8 cellular contexts compared by ENCODE assay signal in the genomic region with DNA sequence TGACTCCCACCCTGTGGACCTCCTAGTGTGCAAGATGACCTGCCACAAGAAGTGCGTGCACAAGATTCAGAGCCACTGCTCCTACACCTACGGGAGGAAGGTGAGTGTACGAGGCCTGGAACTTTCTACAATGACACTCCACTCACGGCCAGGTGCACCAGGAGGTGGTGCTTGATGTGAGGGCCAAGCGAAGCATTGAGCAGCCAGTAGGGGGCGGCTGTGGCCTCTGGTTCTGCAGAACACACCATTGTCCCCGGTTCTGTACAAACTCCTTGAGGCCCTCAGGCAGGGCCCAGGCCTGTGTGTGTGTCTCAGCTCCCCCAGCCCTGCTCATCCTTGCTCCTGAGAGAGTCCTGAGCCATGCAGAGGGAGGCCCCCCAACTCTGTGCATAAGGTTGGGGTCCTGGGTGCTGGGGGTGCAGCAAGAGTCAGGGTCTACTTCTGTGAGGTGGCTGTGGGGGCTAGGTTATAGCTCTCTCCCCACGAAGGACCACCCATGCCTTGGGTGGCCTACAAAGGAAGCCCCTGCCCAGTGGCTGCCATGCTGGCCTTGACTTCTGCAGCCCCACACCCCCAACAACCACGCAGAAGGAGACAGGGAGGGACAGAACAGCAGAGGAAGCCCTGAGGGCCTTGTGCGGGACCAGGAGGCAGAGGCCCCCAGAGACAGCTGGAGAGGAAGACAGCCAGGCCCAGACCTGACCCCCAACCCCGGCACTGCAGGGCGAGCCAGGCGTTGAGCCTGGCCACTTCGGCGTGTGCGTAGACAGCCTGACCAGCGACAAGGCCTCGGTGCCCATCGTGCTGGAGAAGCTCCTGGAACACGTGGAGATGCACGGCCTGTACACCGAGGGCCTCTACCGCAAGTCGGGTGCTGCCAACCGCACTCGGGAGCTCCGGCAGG. TPM values are rescaled to one million over a fixed set of nuclear protein-coding genes. Genes with fewer than 3 reads are reported as not detected.
DNase-seq lines count a peak whose midpoint lies in the region; ATAC-seq and TF ChIP-seq lines count a peak whose summit lies in the region.

No MANE protein-coding gene starts in this region.

- H3K4me1 ChIP-seq in SK-N-SH (ENCODE audit: control insufficient read depth in 1 of 2, insufficient read depth in 2 of 2, low read depth in 1 of 2, low read length in 1 of 2) (no peaks in the 10 kb centered on the region), adrenal gland (replicated peaks in 1 of 2) (no peaks in the 10 kb centered on the region), spleen (peaks cover 0 to 5% (median 2%) of the 10 kb centered on the region in 6 donors)

- no peak for TF ChIP-seq POLR2A in adrenal gland (IDR thresholded peaks at IDR 0.05)
- TF ChIP-seq POLR2A in spleen (IDR thresholded peaks at IDR 0.05), result no peak

- no peak overlapping the region for H3K27ac ChIP-seq in SK-N-SH (ENCODE audit: low read depth in 2 of 2, low read length in 1 of 2)
- H3K27ac ChIP-seq in adrenal gland, result no peak overlapping the region
- H3K27ac ChIP-seq in spleen, result no peak overlapping the region

- H3K9ac ChIP-seq in SK-N-SH, result no peak overlapping the region

- ATAC-seq in GM19455 (IDR thresholded peaks at IDR 0.05; ENCODE audit: unreplicated experiment), result no peak

- TF ChIP-seq EP300 in SK-N-SH (IDR thresholded peaks at IDR 0.05; ENCODE audit: borderline replicate concordance in 1 of 2, low read depth in 1 of 2, low read length in 1 of 2), result no peak

- no peaks in the 10 kb centered on the region for H3K9me2 ChIP-seq in SK-N-SH

- intact Hi-C loops in adrenal gland (cut with DNase I), result loop anchor here (2.0 to 10.0 kb wide), 2 partner anchors 77 to 79 kb away; partner anchors contain the start of gene ANKLE1 (in 1 of the 2)
- intact Hi-C loops in spleen (cut with DNase I; ENCODE audit: low total_unique reads), result no loop called here

- CTCF ChIA-PET in SK-N-SH (lab: Yijun Ruan, JAX), result interaction anchor here (0.7 to 4.1 kb wide), 13 partner anchors 9 to 137 kb away, joined by 3 to 22 read pairs (median 3); partner anchors contain the start of genes ANKLE1, BABAM1, HAUS8 and MYO9B

- TF ChIP-seq RAD21 in SK-N-SH (IDR thresholded peaks at IDR 0.05; ENCODE audit: low read length), result peak; percentile 68

- H3K9me3 ChIP-seq in SK-N-SH, result no peaks in the 10 kb centered on the region
- H3K9me3 ChIP-seq in adrenal gland (replicated peaks in 1 of 3), result no peaks in the 10 kb centered on the region
- H3K9me3 ChIP-seq in spleen, result no peaks in the 10 kb centered on the region

- H3K4me2 ChIP-seq in SK-N-SH, result no peak overlapping the region

- no peaks in the 10 kb centered on the region for H3K79me2 ChIP-seq in SK-N-SH (ENCODE audit: insufficient read depth)

- H3F3A ChIP-seq in SK-N-SH (replicated peaks; ENCODE audit: insufficient read depth), result peaks cover 6% of the 10 kb centered on the region

- no peaks in the 10 kb centered on the region for H4K20me1 ChIP-seq in SK-N-SH (ENCODE audit: insufficient read depth)

- H3K36me3 ChIP-seq in H7 (replicated peaks; ENCODE audit: control insufficient read depth, insufficient read depth, low read length), result peaks cover 18% of the 10 kb centered on the region
- H3K36me3 ChIP-seq in SK-N-SH (replicated peaks in 1 of 2; ENCODE audit: control insufficient read depth in 1 of 2, insufficient read depth in 2 of 2, low read length in 1 of 2), result peaks cover 13 to 44% of the 10 kb centered on the region in 2 experiments
- H3K36me3 ChIP-seq in adrenal gland (replicated peaks in 1 of 2), result peaks cover 0 to 74% of the 10 kb centered on the region in 2 donors
- H3K36me3 ChIP-seq in spleen, result peaks cover 2 to 100% (median 92%) of the 10 kb centered on the region in 6 donors

- 70% methylated on average over 2 of the region's 27 CpGs for WGBS in SK-N-SH (ENCODE audit: low lambda C conversion rate)
- 37 to 84% (median 76%) methylated on average over 7 to 27 of the region's 27 CpGs for WGBS in adrenal gland, 4 donors
- 63 to 92% (median 87%) methylated on average over 8 to 27 of the region's 27 CpGs for WGBS in spleen, 5 donors

- no peak overlapping the region for H3K4me3 ChIP-seq in H7 (ENCODE audit: insufficient read depth, low read depth, low read length)
- H3K4me3 ChIP-seq in SK-N-SH (ENCODE audit: low read depth in 2 of 2, low read length in 1 of 2), result no peak overlapping the region
- H3K4me3 ChIP-seq in adrenal gland, result no peak overlapping the region
- H3K4me3 ChIP-seq in spleen, result no peak overlapping the region

- peak; percentile 61 for TF ChIP-seq CTCF in SK-N-SH (IDR thresholded peaks at IDR 0.05)
- peak; percentile 65 to 86 (median 68) for TF ChIP-seq CTCF in adrenal gland (IDR thresholded peaks at IDR 0.05)
- peak; percentile 28 to 73 (median 65) for TF ChIP-seq CTCF in spleen (IDR thresholded peaks at IDR 0.05 in 8 of 11, conservative IDR thresholded peaks at IDR 0.05 in 3 of 11)

- H3K27me3 ChIP-seq in H7 (ENCODE audit: control insufficient read depth, insufficient read depth, low read length), result no peaks in the 10 kb centered on the region
- H3K27me3 ChIP-seq in SK-N-SH (ENCODE audit: insufficient read depth), result no peaks in the 10 kb centered on the region
- H3K27me3 ChIP-seq in adrenal gland, result no peaks in the 10 kb centered on the region
- H3K27me3 ChIP-seq in spleen (replicated peaks in 1 of 7), result no peaks in the 10 kb centered on the region

- POLR2A ChIA-PET in SK-N-SH (lab: Yijun Ruan, JAX), result interaction anchor here (1.2 kb wide), 1 partner anchor 9 kb away, joined by 4 read pairs; the partner anchor contains the start of gene USE1

- H2AFZ ChIP-seq in SK-N-SH (ENCODE audit: low read depth), result no peak overlapping the region

- DNase-seq in AG20443 (ENCODE audit: low spot score) (peak; percentile 73), H7 (peak; percentile 92), SK-N-SH (peak; percentile 74), adrenal gland (peak; percentile 63 to 89 (median 79)), hepatic stellate cell (ENCODE audit: low spot score) (peak; percentile 72), spleen (peak; percentile 88), middle frontal gyrus (ENCODE audit: extremely low spot score, low spot score) (no peak)

TF ChIP-seq in SK-N-SH, 30 proteins besides CTCF, POLR2A, EP300 and RAD21:
- no peak for TF ChIP-seq MXI1 (IDR thresholded peaks at IDR 0.05; ENCODE audit: low read depth, low read length)
- no peak for TF ChIP-seq PBX3 (IDR thresholded peaks at IDR 0.05)
- peak; percentile 68 for TF ChIP-seq SMC3 (IDR thresholded peaks at IDR 0.05; ENCODE audit: low read depth, low read length)
- TF ChIP-seq NFIC (IDR thresholded peaks at IDR 0.05; ENCODE audit: borderline replicate concordance), result no peak
- no peak for TF ChIP-seq SIN3A (IDR thresholded peaks at IDR 0.05; ENCODE audit: borderline replicate concordance, low read depth, low read length)
- no peak for TF ChIP-seq FOXJ3 (CRISPR knock-in tag; IDR thresholded peaks at IDR 0.05)
- TF ChIP-seq FOXM1 (IDR thresholded peaks at IDR 0.05; ENCODE audit: low read depth), result no peak

RNA-seq across cellular contexts. Expression of gene USE1, which starts 9.7 kb away (rescaled TPM):
- total RNA-seq in H7 (2014; rRNA removed; shearing (Covaris generic)), result 6.9 and 14.4 TPM in 2 replicates
- polyA plus RNA-seq in SK-N-SH (2012; rRNA removed) (63.9 and 81.8 TPM in 2 replicates), adrenal gland (10 to 100 TPM; 23.7 to 87.8 (median 75.3) TPM), spleen (10 to 100 TPM; 65.1 to 74.4 (median 65.4) TPM)
- polyA plus RNA-seq in SK-N-SH (2012; cell fraction: cytosol; rRNA removed), result 50.5 and 51.0 TPM in 2 replicates
- polyA plus RNA-seq in SK-N-SH (2012; cell fraction: nucleus; rRNA removed), result 75.2 and 100 TPM in 2 replicates
- total RNA-seq in adrenal gland (10 to 100 TPM; 30.7 to 55.6 (median 44.7) TPM), spleen (10 to 100 TPM; 17.2 to 30.4 (median 25.9) TPM)

RNA-seq across cellular contexts. Expression of gene OCEL1, which starts 20.5 kb away (rescaled TPM):
- total RNA-seq in H7 (2014; rRNA removed; shearing (Covaris generic)), result 13.0 and 18.3 TPM in 2 replicates
- polyA plus RNA-seq in SK-N-SH (2012; rRNA removed) (9.1 and 9.8 TPM in 2 replicates), adrenal gland (10 to 100 TPM; 10.3 to 48.2 (median 27.0) TPM), spleen (10 to 100 TPM; 20.4 to 31.8 (median 24.3) TPM)
- 6.5 and 8.9 TPM in 2 replicates for polyA plus RNA-seq in SK-N-SH (2012; cell fraction: cytosol; rRNA removed)
- polyA plus RNA-seq in SK-N-SH (2012; cell fraction: nucleus; rRNA removed), result 18.3 and 24.7 TPM in 2 replicates
- total RNA-seq in adrenal gland (10 to 100 TPM in 7 of 8 donors, 1 to 10 TPM in 1; 6.1 to 49.1 (median 33.8) TPM), spleen (10 to 100 TPM in 6 of 7 donors, 1 to 10 TPM in 1; 7.7 to 28.6 (median 25.4) TPM)

RNA-seq across cellular contexts. Expression of gene NR2F6, which starts 40.2 kb away (rescaled TPM):
- 232 and 246 TPM in 2 replicates for total RNA-seq in H7 (2014; rRNA removed; shearing (Covaris generic))
- 31.7 and 37.3 TPM in 2 replicates for polyA plus RNA-seq in SK-N-SH (2012; rRNA removed)
- polyA plus RNA-seq in SK-N-SH (2012; cell fraction: cytosol; rRNA removed), result 16.0 and 27.7 TPM in 2 replicates
- polyA plus RNA-seq in SK-N-SH (2012; cell fraction: nucleus; rRNA removed), result 33.4 and 46.3 TPM in 2 replicates
- 100 to 1,000 TPM in 1 of 8 donors, 10 to 100 TPM in 7; 36.2 to 140 (median 60.3) TPM for total RNA-seq in adrenal gland
- 10 to 100 TPM in 2 of 3 donors, 1 to 10 TPM in 1; 6.6 to 26.3 (median 22.6) TPM for polyA plus RNA-seq in adrenal gland
- total RNA-seq in spleen, result 10 to 100 TPM; 11.6 to 15.0 (median 14.5) TPM
- polyA plus RNA-seq in spleen, result 10 to 100 TPM in 1 of 3 donors, 1 to 10 TPM in 2; 6.6 to 11.9 (median 7.8) TPM

RNA-seq across cellular contexts. Expression of gene USHBP1, which starts 59.1 kb away (rescaled TPM):
- 7.5 and 13.6 TPM in 2 replicates for total RNA-seq in H7 (2014; rRNA removed; shearing (Covaris generic))
- 0.03 and 0.05 TPM in 2 replicates for polyA plus RNA-seq in SK-N-SH (2012; rRNA removed)
- polyA plus RNA-seq in SK-N-SH (2012; cell fraction: cytosol; rRNA removed), result 0.01 TPM in 2 replicates
- 0.02 and 0.06 TPM in 2 replicates for polyA plus RNA-seq in SK-N-SH (2012; cell fraction: nucleus; rRNA removed)
- total RNA-seq in adrenal gland, result 10 to 100 TPM in 2 of 8 donors, 1 to 10 TPM in 6; 1.8 to 13.2 (median 5.3) TPM
- 10 to 100 TPM in 2 of 3 donors, under 1 TPM in 1; 0.71 to 23.6 (median 10.4) TPM for polyA plus RNA-seq in adrenal gland
- 10 to 100 TPM in 2 of 7 donors, 1 to 10 TPM in 5; 4.4 to 16.6 (median 7.6) TPM for total RNA-seq in spleen
- polyA plus RNA-seq in spleen, result 10 to 100 TPM in 2 of 3 donors, 1 to 10 TPM in 1; 3.1 to 16.6 (median 12.4) TPM
